16 cellular contexts compared by ENCODE assay signal in genomic region chr19:45860359-45861259, GRCh38. TPM values are rescaled to one million over a fixed set of nuclear protein-coding genes. Genes with fewer than 3 reads are reported as not detected.
A peak's percentile ranks its signal among the peaks of the same experiment; 100 is the strongest.
DNase-seq lines count a peak whose midpoint lies in the region; FAIRE-seq and TF ChIP-seq lines count a peak whose summit lies in the region.
"Had no signal": no experiment of that assay in that cellular context is flagged by ENCODE, and none has a peak within 500 bp of the region (broad histone marks: within the 10 kb centered on the region; RNA-seq: fewer than 3 reads in every experiment).

No MANE protein-coding gene starts in this region.

- H3K9ac ChIP-seq in KMS-11 (no peak overlapping the region), astrocyte (ENCODE audit: low read length) (no peak overlapping the region)

- peaks cover 23% of the 10 kb centered on the region for H3K4me1 Mint-ChIP-seq in T-helper 2 cell treated with Interferon-gamma antibody and Interleukin-4, amounts not matched to agents 5 μg/mL and 100 μg/mL, for 36 hours (ENCODE audit: low read depth)
- peaks cover 2% of the 10 kb centered on the region for H3K4me1 Mint-ChIP-seq in astrocyte (ENCODE audit: low read depth, unreplicated experiment)
- peaks cover 9% of the 10 kb centered on the region for H3K4me1 Mint-ChIP-seq in nephron

- H3K4me2 ChIP-seq in KMS-11 (peak overlapping the region; percentile 74; the same call in 1 of the 2 replicates), astrocyte (ENCODE audit: low read length) (no peak overlapping the region)

- H3K27ac ChIP-seq in KMS-11: no peak overlapping the region
- no peak overlapping the region for H3K27ac ChIP-seq in astrocyte (ENCODE audit: low read depth, low read length)
- H3K27ac ChIP-seq: tibial nerve had no signal

- H3K4me3 Mint-ChIP-seq in T-helper 2 cell treated with Interferon-gamma antibody and Interleukin-4, amounts not matched to agents 5 μg/mL and 100 μg/mL, for 36 hours: peak overlapping the region; percentile 88
- H3K4me3 Mint-ChIP-seq in astrocyte (ENCODE audit: unreplicated experiment) (peak overlapping the region; percentile 74), nephron (peak overlapping the region; percentile 66 to 93 (median 75))

- H4K20me1 ChIP-seq in KMS-11 (ENCODE audit: insufficient read depth) (no peaks in the 10 kb centered on the region), astrocyte (ENCODE audit: insufficient read depth, low read length) (peaks cover 26% of the 10 kb centered on the region)

- peaks cover 24% of the 10 kb centered on the region for H3K27me3 Mint-ChIP-seq in T-helper 2 cell treated with Interferon-gamma antibody and Interleukin-4, amounts not matched to agents 5 μg/mL and 100 μg/mL, for 36 hours (ENCODE audit: low read depth)
- H3K27me3 Mint-ChIP-seq in astrocyte (ENCODE audit: low read depth, unreplicated experiment) (peaks cover 18% of the 10 kb centered on the region), nephron (ENCODE audit: low read depth) (peaks cover 33% of the 10 kb centered on the region)

- H2AFZ ChIP-seq in KMS-11 (ENCODE audit: low read depth): no peak overlapping the region
- no peak overlapping the region for H2AFZ ChIP-seq in astrocyte (ENCODE audit: low read depth, low read length)

- H3K36me3 ChIP-seq in KMS-11 (ENCODE audit: insufficient read depth) (no peaks in the 10 kb centered on the region; the same call in 1 of the 2 replicates), astrocyte (ENCODE audit: insufficient read depth, low read length) (peaks cover 8% of the 10 kb centered on the region)

- no peak overlapping the region for H3K4me3 ChIP-seq in KMS-11 (IDR thresholded peaks at IDR 0.05; ENCODE audit: insufficient read depth, low read depth, low read length)
- no peak overlapping the region for H3K4me3 ChIP-seq in astrocyte (ENCODE audit: insufficient read depth, low read depth, low read length)
- H3K4me3 ChIP-seq: tibial nerve had no signal

- DNase-seq in T-helper 2 cell treated with Interferon-gamma antibody and Interleukin-4, amounts not matched to agents 5 μg/mL and 100 μg/mL, for 36 hours (ENCODE audit: low spot score): no peak
- no peak for DNase-seq in T-helper 2 cell
- no peak for DNase-seq in astrocyte (ENCODE audit: low read depth)
- no peak for DNase-seq in NOMO-1 treated with DMSO at 0.1 percent for 48 hours (lab: John Stamatoyannopoulos, UW; ENCODE audit: unreplicated experiment)
- DNase-seq in ecto neural progenitor cell (ENCODE audit: low spot score): no peak
- DNase-seq in SKM-1 (lab: John Stamatoyannopoulos, UW; ENCODE audit: unreplicated experiment): no peak
- DNase-seq: activated gamma-delta T cell; left ventricle myocardium superior; NCI-H1436; NCI-H524; SHP77; stimulated activated CD4-positive, alpha-beta T cell treated with anti-CD3 and anti-CD28 coated beads, Interleukin-12 subunit alpha, Interleukin-12 subunit beta, amount 100 ng/mL, for 4 hours had no signal

- H3K27ac Mint-ChIP-seq in T-helper 2 cell treated with Interferon-gamma antibody and Interleukin-4, amounts not matched to agents 5 μg/mL and 100 μg/mL, for 36 hours: peak overlapping the region; percentile 67
- peak overlapping the region; percentile 27 for H3K27ac Mint-ChIP-seq in astrocyte (ENCODE audit: unreplicated experiment)
- H3K27ac Mint-ChIP-seq in nephron: no peak overlapping the region

- TF ChIP-seq CTCF in KMS-11 (conservative IDR thresholded peaks at IDR 0.05; ENCODE audit: low read depth, low read length): no peak
- no peak for TF ChIP-seq CTCF in astrocyte (IDR thresholded peaks at IDR 0.05; ENCODE audit: insufficient read depth, low read depth, low read length)
- no peak for TF ChIP-seq CTCF in nephron (IDR thresholded peaks at IDR 0.05; ENCODE audit: unreplicated experiment in 3 of 3)

- H3K9me3 Mint-ChIP-seq in T-helper 2 cell treated with Interferon-gamma antibody and Interleukin-4, amounts not matched to agents 5 μg/mL and 100 μg/mL, for 36 hours: no peaks in the 10 kb centered on the region
- no peaks in the 10 kb centered on the region for H3K9me3 Mint-ChIP-seq in astrocyte (ENCODE audit: unreplicated experiment)
- H3K9me3 Mint-ChIP-seq in nephron: no peaks in the 10 kb centered on the region

- H3K4me1 ChIP-seq in KMS-11 (ENCODE audit: low read depth, poor library complexity, severe bottlenecking): peaks cover 21% of the 10 kb centered on the region
- H3K4me1 ChIP-seq in astrocyte (ENCODE audit: insufficient read depth, low read length): peaks cover 3% of the 10 kb centered on the region

- H3K27me3 ChIP-seq in KMS-11 (ENCODE audit: insufficient read depth, low read depth): peaks cover 23% of the 10 kb centered on the region
- peaks cover 20% of the 10 kb centered on the region for H3K27me3 ChIP-seq in astrocyte (ENCODE audit: insufficient read depth, low read length)

- H3K36me3 Mint-ChIP-seq in T-helper 2 cell treated with Interferon-gamma antibody and Interleukin-4, amounts not matched to agents 5 μg/mL and 100 μg/mL, for 36 hours (ENCODE audit: low read depth): peaks cover 23% of the 10 kb centered on the region
- H3K36me3 Mint-ChIP-seq in astrocyte (ENCODE audit: low read depth, unreplicated experiment): peaks cover 4% of the 10 kb centered on the region
- H3K36me3 Mint-ChIP-seq in nephron (ENCODE audit: low read depth): peaks cover 21% of the 10 kb centered on the region

- no peak for FAIRE-seq in astrocyte (lab: Jason Lieb, UNC)

- H3K79me2 ChIP-seq in KMS-11 (ENCODE audit: insufficient read depth, low read depth): peaks cover 36% of the 10 kb centered on the region; the same call in 1 of the 2 replicates
- H3K79me2 ChIP-seq in astrocyte (ENCODE audit: insufficient read depth, low read length): peaks cover 60% of the 10 kb centered on the region

- H3K9me3 ChIP-seq in astrocyte (ENCODE audit: insufficient read depth, low read depth, low read length): no peaks in the 10 kb centered on the region
- H3K9me3 ChIP-seq: tibial nerve had no signal

RNA-seq across cellular contexts. Expression of gene SYMPK, which starts 2.3 kb away (rescaled TPM):
- total RNA-seq in astrocyte: 70.0 and 73.5 TPM in 2 replicates

RNA-seq across cellular contexts. Expression of gene FOXA3, which starts 3.5 kb away (rescaled TPM):
- total RNA-seq in astrocyte: 0.58 and 0.59 TPM in 2 replicates
- total RNA-seq: A172, left ventricle myocardium superior, tibial nerve had no signal

RNA-seq across cellular contexts. Expression of gene IRF2BP1, which starts 25.3 kb away (rescaled TPM):
- 18.8 and 22.9 TPM in 2 replicates for total RNA-seq in astrocyte

RNA-seq across cellular contexts. Expression of gene MYPOP, which starts 41.8 kb away (rescaled TPM):
- 11.0 and 11.7 TPM in 2 replicates for total RNA-seq in astrocyte

RNA-seq across cellular contexts. Expression of gene RSPH6A, which starts 45.5 kb away (rescaled TPM):
- total RNA-seq in astrocyte: 0.12 and 0.23 TPM in 2 replicates
- total RNA-seq: A172, left ventricle myocardium superior had no signal

Comparison
In these comparisons a context has a peak if more than half of its experiments do, and no peak if none do; other contexts are left out.
1. H3K27ac Mint-ChIP-seq: peak in T-helper 2 cell treated with Interferon-gamma antibody and Interleukin-4, amounts not matched to agents 5 μg/mL and 100 μg/mL, for 36 hours (single experiment) and astrocyte (single experiment); none in nephron (0 of 3).
2. Peak in every context shown above with its lines, with median percentiles within 50 percentile points of each other: H3K4me3 Mint-ChIP-seq.